Comparison of ENCODE assay signal across 15 cellular contexts in the genomic region with DNA sequence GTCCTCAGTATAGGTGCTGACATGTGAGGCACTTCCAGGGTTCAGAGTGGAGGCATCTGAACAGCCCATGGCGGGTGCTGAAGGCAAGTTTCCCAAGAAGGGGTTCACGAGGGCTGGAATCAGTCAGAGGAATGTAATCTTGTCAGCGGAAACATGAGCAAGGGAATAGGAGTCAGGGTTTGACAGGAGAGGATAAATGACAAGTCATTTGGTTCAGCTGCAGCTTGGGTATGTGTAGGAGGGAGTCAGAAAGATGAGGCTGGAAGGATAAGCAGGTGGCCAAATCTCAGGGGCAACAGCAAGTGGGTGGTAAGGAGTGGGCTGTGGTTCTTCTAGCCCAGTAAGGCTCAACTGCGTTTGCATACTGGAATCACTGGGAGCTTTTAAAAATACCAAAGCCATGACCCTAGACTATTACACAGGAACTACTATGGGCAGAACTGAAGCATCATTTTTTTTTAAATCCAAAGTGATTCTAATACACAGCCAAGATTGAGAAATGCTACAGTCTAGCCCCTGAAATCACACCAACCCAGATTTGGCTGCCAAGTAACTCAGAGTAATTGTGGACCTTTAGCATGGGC. TPM values are rescaled to one million over a fixed set of nuclear protein-coding genes. Genes with fewer than 3 reads are reported as not detected.
A peak's percentile ranks its signal among the peaks of the same experiment; 100 is the strongest.
DNase-seq lines count a peak whose midpoint lies in the region; ATAC-seq, FAIRE-seq and TF ChIP-seq lines count a peak whose summit lies in the region.
"Had no signal": no experiment of that assay in that cellular context is flagged by ENCODE, and none has a peak within 500 bp of the region (broad histone marks: within the 10 kb centered on the region; RNA-seq: fewer than 3 reads in every experiment).

No MANE protein-coding gene starts in this region.

- H3K4me1 Mint-ChIP-seq in progenitor cell of endocrine pancreas (ENCODE audit: low read depth) = peaks cover 23% of the 10 kb centered on the region
- no peaks in the 10 kb centered on the region for H3K4me1 Mint-ChIP-seq in activated T-cell treated with anti-CD3 and anti-CD28 coated beads, Interleukin-2, amount 50 U/mL, for 4 hours (ENCODE audit: low read depth)
- H3K4me1 Mint-ChIP-seq in CD8-positive, alpha-beta memory T cell = no peaks in the 10 kb centered on the region
- H3K4me1 Mint-ChIP-seq: central memory CD8-positive, alpha-beta T cell had no signal

- peak; percentile 48 for ATAC-seq in esophagus mucosa
- no peak for ATAC-seq in activated T-cell treated with anti-CD3 and anti-CD28 coated beads, Interleukin-2, amount 50 U/mL, for 4 hours
- ATAC-seq: stimulated activated naive CD8-positive, alpha-beta T cell treated with anti-CD3 and anti-CD28 coated beads, Interleukin-15, Interleukin-2, amounts not matched to agents 100 U/mL and 50 U/mL, for 24 hours had no signal

- POLR2A ChIA-PET in CD8-positive, alpha-beta memory T cell (lab: Charles Lee) = no interaction called here

- H3K4me3 ChIP-seq in MG63 = no peak overlapping the region
- no peak overlapping the region for H3K4me3 ChIP-seq in CD8-positive, alpha-beta memory T cell (ENCODE audit: low read length)

- DNase-seq in H54 (ENCODE audit: insufficient read length, low spot score) (peak; percentile 26), MG63 (peak; percentile 59), progenitor cell of endocrine pancreas (ENCODE audit: low spot score, unreplicated experiment) (no peak), GM20000 (ENCODE audit: low spot score) (no peak)
- DNase-seq in activated T-cell treated with anti-CD3 and anti-CD28 coated beads, Interleukin-2, amount 50 U/mL, for 4 hours = no peak
- DNase-seq in activated T-cell treated with anti-CD3 and anti-CD28 coated beads, Interleukin-2, amount 50 U/mL, for 1 hour = no peak
- DNase-seq in CD8-positive, alpha-beta memory T cell = no peak
- DNase-seq: DMS153; kidney; SHP77 treated with DMSO at 0.1 percent for 48 hours; stimulated activated CD4-positive, alpha-beta T cell treated with anti-CD3 and anti-CD28 coated beads, Interleukin-2, amount 100 ng/mL, for 24 hours; stimulated activated naive CD8-positive, alpha-beta T cell treated with anti-CD3 and anti-CD28 coated beads, Interleukin-15, Interleukin-2, amounts not matched to agents 100 U/mL and 50 U/mL, for 24 hours had no signal

- TF ChIP-seq CTCF in progenitor cell of endocrine pancreas (IDR thresholded peaks at IDR 0.05; ENCODE audit: unreplicated experiment) (no peak), GM20000 (IDR thresholded peaks at IDR 0.05; ENCODE audit: extremely low read depth, missing control alignments) (no peak)

- peaks cover 13% of the 10 kb centered on the region for H3K9me3 Mint-ChIP-seq in progenitor cell of endocrine pancreas (ENCODE audit: low read depth)
- no peaks in the 10 kb centered on the region for H3K9me3 Mint-ChIP-seq in activated T-cell treated with anti-CD3 and anti-CD28 coated beads, Interleukin-2, amount 50 U/mL, for 4 hours
- H3K9me3 Mint-ChIP-seq in CD8-positive, alpha-beta memory T cell = no peaks in the 10 kb centered on the region
- H3K9me3 Mint-ChIP-seq: central memory CD8-positive, alpha-beta T cell had no signal

- H3K27me3 Mint-ChIP-seq in progenitor cell of endocrine pancreas = peaks cover under 1% of the 10 kb centered on the region
- no peaks in the 10 kb centered on the region for H3K27me3 Mint-ChIP-seq in activated T-cell treated with anti-CD3 and anti-CD28 coated beads, Interleukin-2, amount 50 U/mL, for 4 hours (ENCODE audit: low read depth)
- peaks cover 0 to 3% of the 10 kb centered on the region in 2 donors for H3K27me3 Mint-ChIP-seq in CD8-positive, alpha-beta memory T cell
- H3K27me3 Mint-ChIP-seq: central memory CD8-positive, alpha-beta T cell had no signal

- no peak overlapping the region for H3K27ac ChIP-seq in CD8-positive, alpha-beta memory T cell (ENCODE audit: low read depth, low read length)
- H3K27ac ChIP-seq: neutrophil had no signal

- no peak overlapping the region for H3K4me3 Mint-ChIP-seq in progenitor cell of endocrine pancreas (ENCODE audit: low read depth)
- no peak overlapping the region for H3K4me3 Mint-ChIP-seq in activated T-cell treated with anti-CD3 and anti-CD28 coated beads, Interleukin-2, amount 50 U/mL, for 4 hours
- H3K4me3 Mint-ChIP-seq in CD8-positive, alpha-beta memory T cell = no peak overlapping the region
- H3K4me3 Mint-ChIP-seq: central memory CD8-positive, alpha-beta T cell had no signal

- CTCF ChIA-PET in CD8-positive, alpha-beta memory T cell (lab: Charles Lee) = no interaction called here

- H3K36me3 Mint-ChIP-seq in progenitor cell of endocrine pancreas (ENCODE audit: insufficient read depth) = peaks cover 10% of the 10 kb centered on the region
- H3K36me3 Mint-ChIP-seq in activated T-cell treated with anti-CD3 and anti-CD28 coated beads, Interleukin-2, amount 50 U/mL, for 4 hours (ENCODE audit: insufficient read depth) = no peaks in the 10 kb centered on the region
- H3K36me3 Mint-ChIP-seq in CD8-positive, alpha-beta memory T cell = peaks cover 0 to 5% (median 0%) of the 10 kb centered on the region in 3 donors

- FAIRE-seq in H54 (lab: Jason Lieb, UNC) = peak; percentile 94
- FAIRE-seq: kidney had no signal

- no peak for TF ChIP-seq POLR2A in H54 (IDR thresholded peaks at IDR 0.05; ENCODE audit: low read depth, low read length)

- no peaks in the 10 kb centered on the region for H3K9me3 ChIP-seq in MG63
- no peaks in the 10 kb centered on the region for H3K9me3 ChIP-seq in CD8-positive, alpha-beta memory T cell (ENCODE audit: low read length)
- H3K9me3 ChIP-seq: neutrophil had no signal

- H3K27me3 ChIP-seq in MG63 = no peaks in the 10 kb centered on the region
- no peaks in the 10 kb centered on the region for H3K27me3 ChIP-seq in CD8-positive, alpha-beta memory T cell (ENCODE audit: insufficient read depth, low read length, poor library complexity, severe bottlenecking)
- H3K27me3 ChIP-seq: neutrophil had no signal

- H3K27ac Mint-ChIP-seq in progenitor cell of endocrine pancreas = peak overlapping the region; percentile 75
- peak overlapping the region in 2 of 8 donors; percentile 10 to 67 for H3K27ac Mint-ChIP-seq in CD8-positive, alpha-beta memory T cell

- no peaks in the 10 kb centered on the region for H3K4me1 ChIP-seq in CD8-positive, alpha-beta memory T cell (ENCODE audit: insufficient read depth, low read length)

- no peaks in the 10 kb centered on the region for H3K36me3 ChIP-seq in MG63
- H3K36me3 ChIP-seq in CD8-positive, alpha-beta memory T cell (ENCODE audit: insufficient read depth, low read length) = no peaks in the 10 kb centered on the region
- H3K36me3 ChIP-seq: neutrophil had no signal

RNA-seq across cellular contexts. Expression of gene NAB1, which starts 41.8 kb away (rescaled TPM):
- total RNA-seq in MG63 (2014; rRNA removed; shearing (Covaris generic); ENCODE audit: low replicate concordance) = 18.5 and 93.0 TPM in 2 replicates
- 45.2 TPM for total RNA-seq in esophagus mucosa
- 57.1 and 64.1 TPM in 2 replicates for total RNA-seq in progenitor cell of endocrine pancreas
- 10 to 100 TPM; 27.0 to 36.4 (median 33.8) TPM for total RNA-seq in activated T-cell treated with anti-CD3 and anti-CD28 coated beads, Interleukin-2, amount 50 U/mL, for 4 hours
- total RNA-seq in CD8-positive, alpha-beta memory T cell = 10 to 100 TPM; 29.8 to 35.1 TPM
- polyA plus RNA-seq in CD8-positive, alpha-beta memory T cell = 3.9 TPM

Comparison
In these comparisons a context has a peak if more than half of its experiments do, and no peak if none do; other contexts are left out.
1. DNase-seq: peak in H54 (single experiment) and MG63 (single experiment); none in progenitor cell of endocrine pancreas (single experiment), activated T-cell treated with anti-CD3 and anti-CD28 coated beads, Interleukin-2, amount 50 U/mL, for 4 hours (single experiment), GM20000 (single experiment), activated T-cell treated with anti-CD3 and anti-CD28 coated beads, Interleukin-2, amount 50 U/mL, for 1 hour (single experiment) and CD8-positive, alpha-beta memory T cell (0 of 5).